14 cellular contexts compared by ENCODE assay signal in the genomic region with DNA sequence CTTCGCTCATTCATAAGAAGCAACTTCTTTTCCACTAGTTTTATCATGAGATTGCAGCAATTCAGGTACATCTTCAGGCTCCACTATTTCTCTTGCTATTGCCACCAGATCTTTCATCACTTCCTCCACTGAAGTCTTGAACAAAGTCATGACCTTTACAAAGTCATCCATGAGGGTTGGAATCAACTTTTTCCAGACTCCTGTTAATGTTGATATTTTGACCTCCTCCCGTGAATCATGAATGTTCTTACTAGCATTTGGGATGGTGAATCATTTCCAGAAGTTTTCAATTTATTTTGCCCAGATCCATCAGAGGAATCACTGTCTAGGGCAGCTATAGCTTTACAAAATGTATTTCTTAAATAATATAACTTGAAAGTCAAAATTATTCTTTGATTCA. TPM values are rescaled to one million over a fixed set of nuclear protein-coding genes. Genes with fewer than 3 reads are reported as not detected.
DNase-seq lines count a peak whose midpoint lies in the region; ATAC-seq and TF ChIP-seq lines count a peak whose summit lies in the region.
"Had no signal": no experiment of that assay in that cellular context is flagged by ENCODE, and none has a peak within 500 bp of the region (broad histone marks: within the 10 kb centered on the region; RNA-seq: fewer than 3 reads in every experiment).

No MANE protein-coding gene starts in this region.

- H3F3A ChIP-seq in OCI-LY1 (ENCODE audit: insufficient read depth, low read length): no peaks in the 10 kb centered on the region

- peak overlapping the region; percentile 85 for H3K4me2 ChIP-seq in OCI-LY1 (ENCODE audit: low read length)

- no peak for DNase-seq in MCF 10A (ENCODE audit: unreplicated experiment)
- DNase-seq in breast epithelium (ENCODE audit: low spot score in 2 of 2): no peak
- DNase-seq in effector memory CD8-positive, alpha-beta T cell: no peak
- no peak for DNase-seq in type B pancreatic cell (ENCODE audit: extremely low spot score, unreplicated experiment)
- no peak for DNase-seq in activated effector memory CD4-positive, alpha-beta T cell treated with anti-CD3 and anti-CD28 coated beads, Interleukin-2, amount 50 U/mL, for 16 hours
- no peak for DNase-seq in GM03348 (ENCODE audit: low spot score)
- DNase-seq: C1 segment of cervical spinal cord; foreskin melanocyte; pancreas; stimulated activated CD4-positive, alpha-beta T cell treated with anti-CD3 and anti-CD28 coated beads, Interleukin-1b, Interleukin-23, amount 100 ng/mL, for 48 hours; T1000 had no signal

- H3K4me3 Mint-ChIP-seq in MCF 10A (ENCODE audit: unreplicated experiment) (peak overlapping the region; percentile 96), type B pancreatic cell (peak overlapping the region; percentile 98)
- peak overlapping the region; percentile 1 to 90 for H3K4me3 Mint-ChIP-seq in effector memory CD8-positive, alpha-beta T cell

- POLR2A ChIA-PET in MCF 10A (lab: Yijun Ruan, JAX): no interaction called here

- no peak for TF ChIP-seq CTCF in MCF 10A (IDR thresholded peaks at IDR 0.05; ENCODE audit: unreplicated experiment)
- no peak for TF ChIP-seq CTCF in breast epithelium (IDR thresholded peaks at IDR 0.05)
- no peak for TF ChIP-seq CTCF in OCI-LY1 (IDR thresholded peaks at IDR 0.05; ENCODE audit: low read length)
- no peak for TF ChIP-seq CTCF in type B pancreatic cell (conservative IDR thresholded peaks at IDR 0.05)

- H3K4me1 Mint-ChIP-seq in MCF 10A (ENCODE audit: insufficient read depth, unreplicated experiment) (peaks cover 15% of the 10 kb centered on the region), type B pancreatic cell (ENCODE audit: unreplicated experiment) (peaks cover 20% of the 10 kb centered on the region)
- peaks cover 25 to 30% of the 10 kb centered on the region in 2 donors for H3K4me1 Mint-ChIP-seq in effector memory CD8-positive, alpha-beta T cell (ENCODE audit: low read depth in 2 of 2)

- H3K36me3 ChIP-seq in breast epithelium (no peaks in the 10 kb centered on the region), OCI-LY1 (ENCODE audit: insufficient read depth, low read length) (0 out of 2 replicates have a peak, but pooled peaks cover 5% of the 10 kb centered on the region)
- H3K36me3 ChIP-seq: pancreas had no signal

- H3K79me2 ChIP-seq in OCI-LY1 (ENCODE audit: insufficient read depth, low read length): peaks cover 72% of the 10 kb centered on the region

- H3K4me1 ChIP-seq in breast epithelium (peaks cover 0 to 10% of the 10 kb centered on the region in 2 donors), OCI-LY1 (ENCODE audit: insufficient read depth, low read length, severe bottlenecking) (peaks cover 39% of the 10 kb centered on the region)

- H3K9me3 Mint-ChIP-seq in MCF 10A (ENCODE audit: unreplicated experiment) (no peaks in the 10 kb centered on the region), type B pancreatic cell (no peaks in the 10 kb centered on the region)
- no peaks in the 10 kb centered on the region for H3K9me3 Mint-ChIP-seq in effector memory CD8-positive, alpha-beta T cell

- no peaks in the 10 kb centered on the region for H3K9me3 ChIP-seq in breast epithelium
- H3K9me3 ChIP-seq in OCI-LY1 (ENCODE audit: low read length): no peaks in the 10 kb centered on the region
- H3K9me3 ChIP-seq: pancreas had no signal

- no peak for ATAC-seq in effector memory CD8-positive, alpha-beta T cell (replicated peaks)
- ATAC-seq in GM21360 (IDR thresholded peaks at IDR 0.05; ENCODE audit: unreplicated experiment): no peak
- ATAC-seq: pancreas had no signal

- CTCF ChIA-PET in MCF 10A (lab: Yijun Ruan, JAX): interaction anchor here (1.1 to 1.2 kb wide), 2 partner anchors 55 to 67 kb away, joined by 3 to 4 read pairs; no protein-coding TSS in a partner anchor

- TF ChIP-seq POLR2A in breast epithelium (IDR thresholded peaks at IDR 0.05): no peak

- BruUV-seq in MCF 10A (replicated peaks; lab: Mats Ljungman, UMichigan): no TSS peak

- no peaks in the 10 kb centered on the region for H4K20me1 ChIP-seq in OCI-LY1 (ENCODE audit: insufficient read depth, low read length)

- H3K27ac Mint-ChIP-seq in MCF 10A (ENCODE audit: low read depth, unreplicated experiment) (peak overlapping the region; percentile 99), type B pancreatic cell (peak overlapping the region; percentile 98)
- H3K27ac Mint-ChIP-seq in effector memory CD8-positive, alpha-beta T cell: peak overlapping the region in 1 of 2 donors; percentile 96

- H3K4me3 ChIP-seq in breast epithelium (no peak overlapping the region), OCI-LY1 (ENCODE audit: low read depth, low read length, poor library complexity, severe bottlenecking) (peak overlapping the region; percentile 89)

- no peaks in the 10 kb centered on the region for H3K9me2 ChIP-seq in OCI-LY1 (ENCODE audit: low read depth, low read length)

- no peak overlapping the region; the same call in 1 of the 2 replicates for H3K9ac ChIP-seq in OCI-LY1 (ENCODE audit: low read length)

- H3K27me3 Mint-ChIP-seq in MCF 10A (ENCODE audit: insufficient read depth, unreplicated experiment): no peaks in the 10 kb centered on the region
- no peaks in the 10 kb centered on the region for H3K27me3 Mint-ChIP-seq in effector memory CD8-positive, alpha-beta T cell
- H3K27me3 Mint-ChIP-seq in type B pancreatic cell: no peaks in the 10 kb centered on the region

- H3K36me3 Mint-ChIP-seq in MCF 10A (ENCODE audit: insufficient read depth, unreplicated experiment) (peaks cover 9% of the 10 kb centered on the region), type B pancreatic cell (no peaks in the 10 kb centered on the region)
- peaks cover 15% of the 10 kb centered on the region for H3K36me3 Mint-ChIP-seq in effector memory CD8-positive, alpha-beta T cell (ENCODE audit: insufficient read depth)

- no peak overlapping the region for H3K27ac ChIP-seq in breast epithelium
- H3K27ac ChIP-seq in OCI-LY1 (ENCODE audit: low read depth, low read length, poor library complexity, severe bottlenecking): no peak overlapping the region
- H3K27ac ChIP-seq: coronary artery, pancreas had no signal

- intact Hi-C loops in MCF 10A (cut with micrococcal nuclease) (no loop called here), breast epithelium (cut with DNase I; ENCODE audit: low total_unique reads) (no loop called here)

- H2AFZ ChIP-seq in OCI-LY1 (ENCODE audit: low read length): no peak overlapping the region

- H3K27me3 ChIP-seq in breast epithelium: no peaks in the 10 kb centered on the region
- no peaks in the 10 kb centered on the region for H3K27me3 ChIP-seq in OCI-LY1 (ENCODE audit: insufficient read depth, low read length)
- H3K27me3 ChIP-seq: pancreas had no signal

RNA-seq across cellular contexts. Expression of gene CENPQ, which starts 1.5 kb away (rescaled TPM):
- total RNA-seq in MCF 10A (2022): 3.9 and 5.4 TPM in 2 replicates
- 1 to 10 TPM; 2.9 to 9.7 (median 6.4) TPM for total RNA-seq in breast epithelium
- 3.7 and 8.6 TPM in 2 replicates for total RNA-seq in type B pancreatic cell (ENCODE audit: low replicate concordance)

RNA-seq across cellular contexts. Expression of gene MMUT, which starts 1.6 kb away (rescaled TPM):
- total RNA-seq in MCF 10A (2022): 17.8 and 22.1 TPM in 2 replicates
- 10 to 100 TPM; 15.1 to 23.2 (median 17.0) TPM for total RNA-seq in breast epithelium
- 27.6 and 30.5 TPM in 2 replicates for total RNA-seq in type B pancreatic cell (ENCODE audit: low replicate concordance)

RNA-seq across cellular contexts. Expression of gene GLYATL3, which starts 35.0 kb away (rescaled TPM):
- total RNA-seq in MCF 10A (2022) (not detected in 2 replicates), breast epithelium (not detected), type B pancreatic cell (ENCODE audit: low replicate concordance) (0.50 TPM in 1 of 2 replicates, not detected in the other)
- total RNA-seq: pancreas had no signal

Comparison
In these comparisons a context has a peak if more than half of its experiments do, and no peak if none do; other contexts are left out.
1. H3K4me3 Mint-ChIP-seq: peak in every context shown above with its lines; median percentile 98 in type B pancreatic cell; 96 in MCF 10A; 46 in effector memory CD8-positive, alpha-beta T cell.